16 cellular contexts compared by ENCODE assay signal in genomic region chr3:16508242-16508575, GRCh38. TPM values are rescaled to one million over a fixed set of nuclear protein-coding genes. Genes with fewer than 3 reads are reported as not detected.
DNase-seq lines count a peak whose midpoint lies in the region; ATAC-seq and TF ChIP-seq lines count a peak whose summit lies in the region.
"Had no signal": no experiment of that assay in that cellular context is flagged by ENCODE, and none has a peak within 500 bp of the region (broad histone marks: within the 10 kb centered on the region; RNA-seq: fewer than 3 reads in every experiment).

No MANE protein-coding gene starts in this region.

- POLR2A ChIA-PET in activated CD4-positive, alpha-beta memory T cell treated with anti-CD3 and anti-CD28 coated beads for 36 hours (lab: Charles Lee): no interaction called here

- no peak for ATAC-seq in DND-41 (ENCODE audit: insufficient read depth, low read depth)
- no peak for ATAC-seq in naive B cell (ENCODE audit: low read depth in 2 of 2)
- ATAC-seq: Right ventricle myocardium inferior had no signal

- no peaks in the 10 kb centered on the region for H3K27me3 Mint-ChIP-seq in activated CD4-positive, alpha-beta memory T cell treated with anti-CD3 and anti-CD28 coated beads for 36 hours
- no peaks in the 10 kb centered on the region for H3K27me3 Mint-ChIP-seq in naive B cell

- H3K4me1 Mint-ChIP-seq in activated CD4-positive, alpha-beta memory T cell treated with anti-CD3 and anti-CD28 coated beads for 36 hours (ENCODE audit: low read depth): peaks cover 68% of the 10 kb centered on the region
- peaks cover 77 to 84% (median 83%) of the 10 kb centered on the region in 3 donors for H3K4me1 Mint-ChIP-seq in naive B cell

- CTCF ChIA-PET in activated CD4-positive, alpha-beta memory T cell treated with anti-CD3 and anti-CD28 coated beads for 36 hours (lab: Charles Lee): interaction anchor here (0.8 to 2.5 kb wide), 2 partner anchors 11 to 26 kb away, joined by 3 to 8 read pairs; no protein-coding TSS in a partner anchor

- H3K36me3 Mint-ChIP-seq in activated CD4-positive, alpha-beta memory T cell treated with anti-CD3 and anti-CD28 coated beads for 36 hours: peaks cover 30% of the 10 kb centered on the region
- peaks cover 5 to 21% of the 10 kb centered on the region in 2 donors for H3K36me3 Mint-ChIP-seq in naive B cell

- H3K27ac Mint-ChIP-seq in activated CD4-positive, alpha-beta memory T cell treated with anti-CD3 and anti-CD28 coated beads for 36 hours: peak overlapping the region; percentile 43
- peak overlapping the region in 4 of 6 donors; percentile 67 to 98 (median 89) for H3K27ac Mint-ChIP-seq in naive B cell

- H3K4me2 ChIP-seq in DND-41 (ENCODE audit: insufficient read depth, low read length): peak overlapping the region; percentile 12

- intact Hi-C loops in activated CD4-positive, alpha-beta memory T cell treated with anti-CD3 and anti-CD28 coated beads for 36 hours (cut with micrococcal nuclease): loop anchor here (2.0 kb wide), 1 partner anchor 129 kb away; no protein-coding TSS in a partner anchor

- H3K4me3 Mint-ChIP-seq in activated CD4-positive, alpha-beta memory T cell treated with anti-CD3 and anti-CD28 coated beads for 36 hours: peak overlapping the region; percentile 50
- H3K4me3 Mint-ChIP-seq in naive B cell: peak overlapping the region in 2 of 8 donors; percentile 58 to 74

- peaks cover 50% of the 10 kb centered on the region for H4K20me1 ChIP-seq in DND-41 (ENCODE audit: insufficient read depth, low read length)

- H3K9ac ChIP-seq in DND-41 (ENCODE audit: low read depth, low read length): no peak overlapping the region

- H3K36me3 ChIP-seq in DND-41 (ENCODE audit: insufficient read depth, low read length): peaks cover 29% of the 10 kb centered on the region
- H3K36me3 ChIP-seq: suprapubic skin had no signal

- DNase-seq in NCI-H1092 treated with DMSO at 0.1 percent for 48 hours (lab: John Stamatoyannopoulos, UW) (peak; percentile 2), NCI-H1092 (lab: John Stamatoyannopoulos, UW) (no peak), DND-41 (no peak), naive B cell (no peak), NCI-H1048 (lab: John Stamatoyannopoulos, UW) (no peak), OCI-M2 (lab: John Stamatoyannopoulos, UW; ENCODE audit: unreplicated experiment) (no peak), NCI-H446 (lab: John Stamatoyannopoulos, UW) (no peak)
- DNase-seq in activated CD4-positive, alpha-beta memory T cell treated with anti-CD3 and anti-CD28 coated beads for 36 hours: no peak
- DNase-seq: COR-L47, NCI-H1436 treated with DMSO at 0.1 percent for 48 hours, NCI-H524 treated with DMSO at 0.1 percent for 48 hours, nucleus accumbens had no signal

- H3K27ac ChIP-seq in DND-41 (ENCODE audit: low read length): no peak overlapping the region
- H3K27ac ChIP-seq: suprapubic skin had no signal

- H3K9me3 ChIP-seq in DND-41 (ENCODE audit: insufficient read depth, low read length, severe bottlenecking): no peaks in the 10 kb centered on the region
- H3K9me3 ChIP-seq: suprapubic skin had no signal

- no peaks in the 10 kb centered on the region for H3K9me3 Mint-ChIP-seq in activated CD4-positive, alpha-beta memory T cell treated with anti-CD3 and anti-CD28 coated beads for 36 hours
- no peaks in the 10 kb centered on the region for H3K9me3 Mint-ChIP-seq in naive B cell

- H3K79me2 ChIP-seq in DND-41 (ENCODE audit: insufficient read depth, low read length): peaks cover 98% of the 10 kb centered on the region

- no peaks in the 10 kb centered on the region for H3K27me3 ChIP-seq in DND-41 (ENCODE audit: insufficient read depth, low read length, poor library complexity)
- H3K27me3 ChIP-seq: suprapubic skin had no signal

- no peak overlapping the region for H3K4me3 ChIP-seq in DND-41 (ENCODE audit: low read depth in 1 of 2, low read length in 2 of 2)
- H3K4me3 ChIP-seq: lung, skin epidermis, suprapubic skin had no signal

- TF ChIP-seq CTCF in DND-41 (IDR thresholded peaks at IDR 0.05; ENCODE audit: borderline replicate concordance, extremely low read depth, low read length, poor library complexity, severe bottlenecking): no peak

- no peak overlapping the region for H2AFZ ChIP-seq in DND-41 (ENCODE audit: low read depth, low read length)

- peaks cover 44% of the 10 kb centered on the region for H3K4me1 ChIP-seq in DND-41 (ENCODE audit: insufficient read depth, low read length)

RNA-seq across cellular contexts. Expression of gene RFTN1, which starts 5.3 kb away (rescaled TPM):
- 100 to 1,000 TPM; 104 to 106 TPM for total RNA-seq in activated CD4-positive, alpha-beta memory T cell treated with anti-CD3 and anti-CD28 coated beads for 36 hours
- 100 to 1,000 TPM in 3 of 6 donors, 10 to 100 TPM in 3; 63.0 to 147 (median 106) TPM for polyA plus RNA-seq in naive B cell (ENCODE audit: low read depth in 6 of 6)
